ENCODE assay signal across 9 cellular contexts in the genomic region with DNA sequence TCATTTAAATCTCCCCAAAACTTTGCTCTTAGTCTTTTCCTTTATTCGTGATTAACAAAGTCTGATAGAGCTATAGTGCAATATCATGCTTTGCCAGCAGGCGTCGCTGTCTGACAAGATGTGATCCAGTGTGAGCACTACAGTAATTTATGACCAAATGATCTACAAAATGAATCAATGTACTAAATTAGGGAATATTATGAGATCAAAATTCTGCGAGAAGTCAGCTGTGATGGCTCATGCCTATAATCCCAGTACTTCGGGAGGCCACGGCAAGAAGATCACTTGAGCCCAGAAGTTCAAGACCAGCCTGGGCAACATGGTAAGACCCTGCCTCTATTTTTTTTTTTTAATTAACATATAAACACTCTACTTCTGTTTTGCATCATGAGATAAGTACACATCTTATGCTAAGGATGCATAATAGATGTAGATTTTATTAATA. TPM values are rescaled to one million over a fixed set of nuclear protein-coding genes. Genes with fewer than 3 reads are reported as not detected.
DNase-seq lines count a peak whose midpoint lies in the region; ATAC-seq and TF ChIP-seq lines count a peak whose summit lies in the region.
"Had no signal": no experiment of that assay in that cellular context is flagged by ENCODE, and none has a peak within 500 bp of the region (broad histone marks: within the 10 kb centered on the region; RNA-seq: fewer than 3 reads in every experiment).

No MANE protein-coding gene starts in this region.

- no peak overlapping the region for H3K4me3 Mint-ChIP-seq in CD14-positive monocyte

- DNase-seq in CD14-positive monocyte (ENCODE audit: low spot score) (no peak), HEK293T (ENCODE audit: extremely low spot score) (peak; percentile 44), T-helper 2 cell (peak; percentile 33 to 86 (median 72)), amniotic epithelial cell (ENCODE audit: low read depth) (peak; percentile 75), kidney epithelial cell (ENCODE audit: low read depth) (no peak)
- DNase-seq in stimulated activated CD4-positive, alpha-beta T cell treated with anti-CD3 and anti-CD28 coated beads, TNF-alpha, amount 100 ng/mL, for 48 hours (ENCODE audit: low read depth in 3 of 3): peak; percentile 70 to 82 (median 81)

- no peak for ATAC-seq in HG03159 (IDR thresholded peaks at IDR 0.05; ENCODE audit: unreplicated experiment)
- no peak for ATAC-seq in HG03378 (IDR thresholded peaks at IDR 0.05; ENCODE audit: unreplicated experiment)

- no peaks in the 10 kb centered on the region for H3K27me3 ChIP-seq in kidney epithelial cell (ENCODE audit: control insufficient read depth, insufficient read depth, low read length)

- POLR2A ChIA-PET in HEK293T (lab: Yijun Ruan, JAX): no interaction called here

- peak overlapping the region in 2 of 7 donors; percentile 21 to 88 for H3K27ac Mint-ChIP-seq in CD14-positive monocyte
- H3K27ac Mint-ChIP-seq: IgD-negative memory B cell had no signal

- H3K4me3 ChIP-seq in kidney epithelial cell (ENCODE audit: low read depth, low read length): no peak overlapping the region

- H3K36me3 Mint-ChIP-seq in CD14-positive monocyte: no peaks in the 10 kb centered on the region

- peaks cover 11 to 16% (median 15%) of the 10 kb centered on the region in 3 donors for H3K27me3 Mint-ChIP-seq in CD14-positive monocyte (ENCODE audit: low read depth in 3 of 3)

- H3K36me3 ChIP-seq in kidney epithelial cell (ENCODE audit: control insufficient read depth, insufficient read depth, low read length): no peaks in the 10 kb centered on the region

- peaks cover 20% of the 10 kb centered on the region for H3K4me1 Mint-ChIP-seq in CD14-positive monocyte

- TF ChIP-seq CTCF in CD14-positive monocyte (IDR thresholded peaks at IDR 0.05): peak; percentile 92
- TF ChIP-seq CTCF in kidney epithelial cell (IDR thresholded peaks at IDR 0.05; ENCODE audit: insufficient read depth, low read length, poor library complexity, severe bottlenecking): peak; percentile 82

- CTCF ChIA-PET in HEK293T (lab: Yijun Ruan, JAX): interaction anchor here (0.6 to 4.5 kb wide), 8 partner anchors 14 to 290 kb away, joined by 3 to 27 read pairs (median 4); no protein-coding TSS in a partner anchor

- intact Hi-C loops in CD14-positive monocyte (cut with micrococcal nuclease): loop anchor here in 1 of 2 donors (1.0 to 10.0 kb wide), 2 partner anchors 166 to 202 kb away; no protein-coding TSS in a partner anchor

- H3K9me3 Mint-ChIP-seq in CD14-positive monocyte: peaks cover 7 to 28% (median 25%) of the 10 kb centered on the region in 7 donors

TF ChIP-seq in HEK293T, 16 proteins besides CTCF, POLR2A, EP300 and RAD21:
- TF ChIP-seq BHLHE40 (IDR thresholded peaks at IDR 0.05; ENCODE audit: borderline replicate concordance): no peak
- TF ChIP-seq, protein P1, sequence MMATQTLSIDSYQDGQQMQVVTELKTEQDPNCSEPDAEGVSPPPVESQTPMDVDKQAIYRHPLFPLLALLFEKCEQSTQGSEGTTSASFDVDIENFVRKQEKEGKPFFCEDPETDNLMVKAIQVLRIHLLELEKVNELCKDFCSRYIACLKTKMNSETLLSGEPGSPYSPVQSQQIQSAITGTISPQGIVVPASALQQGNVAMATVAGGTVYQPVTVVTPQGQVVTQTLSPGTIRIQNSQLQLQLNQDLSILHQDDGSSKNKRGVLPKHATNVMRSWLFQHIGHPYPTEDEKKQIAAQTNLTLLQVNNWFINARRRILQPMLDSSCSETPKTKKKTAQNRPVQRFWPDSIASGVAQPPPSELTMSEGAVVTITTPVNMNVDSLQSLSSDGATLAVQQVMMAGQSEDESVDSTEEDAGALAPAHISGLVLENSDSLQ (IDR thresholded peaks at IDR 0.05): peak; percentile 72
TF ChIP-seq in HEK293T: peak in this region for 1.

RNA-seq across cellular contexts. Expression of a gene that starts 3.6 kb away (rescaled TPM):
- polyA plus RNA-seq in CD14-positive monocyte: 1 to 10 TPM in 1 of 2 donors, under 1 TPM in 1; 0.15 to 1.2 TPM
- total RNA-seq in kidney epithelial cell: 60.0 and 73.7 TPM in 2 replicates

RNA-seq across cellular contexts. Expression of a gene that starts 54.5 kb away (rescaled TPM):
- 10 to 100 TPM in 1 of 2 donors, 1 to 10 TPM in 1; 8.6 to 15.9 TPM for polyA plus RNA-seq in CD14-positive monocyte
- total RNA-seq in kidney epithelial cell: 24.4 and 26.3 TPM in 2 replicates

Comparison
In these comparisons a context has a peak if more than half of its experiments do, and no peak if none do; other contexts are left out.
1. DNase-seq: peak in HEK293T (single experiment), T-helper 2 cell (5 of 5), amniotic epithelial cell (single experiment) and stimulated activated CD4-positive, alpha-beta T cell treated with anti-CD3 and anti-CD28 coated beads, TNF-alpha, amount 100 ng/mL, for 48 hours (3 of 3); none in CD14-positive monocyte (single experiment) and kidney epithelial cell (single experiment).